2 cellular contexts compared by ENCODE assay signal in genomic region chr9:121644040-121644439, GRCh38. TPM values are rescaled to one million over a fixed set of nuclear protein-coding genes. Genes with fewer than 3 reads are reported as not detected.
"Had no signal": no experiment of that assay in that cellular context is flagged by ENCODE, and none has a peak within 500 bp of the region (broad histone marks: within the 10 kb centered on the region; RNA-seq: fewer than 3 reads in every experiment).

No MANE protein-coding gene starts in this region.

RNA-seq across cellular contexts. Expression of gene DAB2IP, which starts 7.4 kb away (rescaled TPM):
- total RNA-seq: activated T-helper 1 cell treated with anti-CD3 and anti-CD28 coated beads, Interleukin-12 subunit alpha, Interleukin-12 subunit beta, Interleukin-2, Interleukin-4 antibody, amounts not matched to agents 30 ng/mL and 10 ng/mL and 1 ng/mL, durations not matched to agents 14 hours and 24 hours and 36 hours; activated T-helper 2 cell treated with anti-CD3 and anti-CD28 coated beads, Interferon-gamma antibody, Interleukin-2, Interleukin-4, amounts not matched to agents 10 μg/mL and 5 μg/mL and 100 μg/mL, durations not matched to agents 14 hours and 24 hours and 36 hours had no signal
